Comparison of ENCODE assay signal across 10 cellular contexts in genomic region chr7:2517678-2518077, GRCh38. TPM values are rescaled to one million over a fixed set of nuclear protein-coding genes. Genes with fewer than 3 reads are reported as not detected.
DNase-seq lines count a peak whose midpoint lies in the region; ATAC-seq and TF ChIP-seq lines count a peak whose summit lies in the region.
"Had no signal": no experiment of that assay in that cellular context is flagged by ENCODE, and none has a peak within 500 bp of the region (broad histone marks: within the 10 kb centered on the region; RNA-seq: fewer than 3 reads in every experiment).

No MANE protein-coding gene starts in this region.

- POLR2A ChIA-PET in activated CD8-positive, alpha-beta T cell treated with anti-CD3 and anti-CD28 coated beads, Interleukin-2, amount 10 ng/mL, durations not matched to agents 7 days and 5 days (lab: Charles Lee), result interaction anchor here (0.9 kb wide), 1 partner anchor 9 kb away, joined by 3 read pairs; no protein-coding TSS in a partner anchor

- peaks cover 22% of the 10 kb centered on the region for H3K36me3 Mint-ChIP-seq in activated CD8-positive, alpha-beta T cell treated with anti-CD3 and anti-CD28 coated beads, Interleukin-2, amount 10 ng/mL, durations not matched to agents 7 days and 5 days (ENCODE audit: low read depth)

- peak overlapping the region; percentile 63 for H3K4me3 Mint-ChIP-seq in activated CD8-positive, alpha-beta T cell treated with anti-CD3 and anti-CD28 coated beads, Interleukin-2, amount 10 ng/mL, durations not matched to agents 7 days and 5 days

- ATAC-seq in heart left ventricle, result no peak
- no peak for ATAC-seq in activated CD8-positive, alpha-beta T cell treated with anti-CD3 and anti-CD28 coated beads, Interleukin-2, amount 10 ng/mL, durations not matched to agents 7 days and 5 days

- no peak for TF ChIP-seq POLR2A in heart left ventricle (IDR thresholded peaks at IDR 0.05)
- TF ChIP-seq POLR2A in vagina (IDR thresholded peaks at IDR 0.05), result no peak

- H3K4me3 ChIP-seq in left ventricle myocardium inferior, result no peak overlapping the region
- H3K4me3 ChIP-seq in heart left ventricle, result peak overlapping the region in 1 of 12 donors; percentile 7
- no peak overlapping the region for H3K4me3 ChIP-seq in vagina
- H3K4me3 ChIP-seq: Peyer's patch had no signal

- peaks cover 26% of the 10 kb centered on the region for H3K4me1 Mint-ChIP-seq in activated CD8-positive, alpha-beta T cell treated with anti-CD3 and anti-CD28 coated beads, Interleukin-2, amount 10 ng/mL, durations not matched to agents 7 days and 5 days (ENCODE audit: low read depth)

- peaks cover 44% of the 10 kb centered on the region for H3K4me1 ChIP-seq in left ventricle myocardium inferior
- H3K4me1 ChIP-seq in heart left ventricle, result peaks cover 5 to 45% (median 26%) of the 10 kb centered on the region in 12 donors
- peaks cover 55% of the 10 kb centered on the region for H3K4me1 ChIP-seq in vagina

- H3K27ac ChIP-seq in left ventricle myocardium inferior (replicated peaks) (peak overlapping the region; percentile 71), heart left ventricle (peak overlapping the region in 5 of 12 donors; percentile 49 to 86 (median 62)), vagina (peak overlapping the region; percentile 30)

- H3K27me3 ChIP-seq in left ventricle myocardium inferior (ENCODE audit: low read depth), result peaks cover 26% of the 10 kb centered on the region
- peaks cover 0 to 23% (median 0%) of the 10 kb centered on the region in 9 donors for H3K27me3 ChIP-seq in heart left ventricle
- H3K27me3 ChIP-seq in vagina, result no peaks in the 10 kb centered on the region
- H3K27me3 ChIP-seq: Peyer's patch had no signal

- 66 to 72% (median 68%) methylated on average over 9 of the region's 9 CpGs for WGBS in heart left ventricle, 4 donors

- intact Hi-C loops in left ventricle myocardium inferior (cut with micrococcal nuclease), result no loop called here
- intact Hi-C loops in heart left ventricle (cut with DNase I), result loop anchor here in 2 of 10 donors (5.0 kb wide), 2 partner anchors 35 kb away; no protein-coding TSS in a partner anchor
- intact Hi-C loops in vagina (cut with DNase I), result no loop called here

- DNase-seq in left ventricle myocardium inferior (no peak), heart left ventricle (no peak), iris pigment epithelial cell (ENCODE audit: low read depth) (peak; percentile 49), vagina (ENCODE audit: extremely low spot score in 2 of 2) (no peak), NCI-H774 (lab: John Stamatoyannopoulos, UW) (no peak), NCI-H2171 (lab: John Stamatoyannopoulos, UW) (no peak), NCI-H1930 (lab: John Stamatoyannopoulos, UW) (no peak)
- no peak for DNase-seq in activated CD8-positive, alpha-beta T cell treated with anti-CD3 and anti-CD28 coated beads, Interleukin-2, amount 10 ng/mL, durations not matched to agents 7 days and 5 days

- H3K27ac Mint-ChIP-seq in activated CD8-positive, alpha-beta T cell treated with anti-CD3 and anti-CD28 coated beads, Interleukin-2, amount 10 ng/mL, durations not matched to agents 7 days and 5 days, result peak overlapping the region; percentile 26

- H3K27me3 Mint-ChIP-seq in activated CD8-positive, alpha-beta T cell treated with anti-CD3 and anti-CD28 coated beads, Interleukin-2, amount 10 ng/mL, durations not matched to agents 7 days and 5 days (ENCODE audit: low read depth), result no peaks in the 10 kb centered on the region

- H3K9me3 Mint-ChIP-seq in activated CD8-positive, alpha-beta T cell treated with anti-CD3 and anti-CD28 coated beads, Interleukin-2, amount 10 ng/mL, durations not matched to agents 7 days and 5 days (ENCODE audit: insufficient read depth), result no peaks in the 10 kb centered on the region

- CTCF ChIA-PET in activated CD8-positive, alpha-beta T cell treated with anti-CD3 and anti-CD28 coated beads, Interleukin-2, amount 10 ng/mL, durations not matched to agents 7 days and 5 days (lab: Charles Lee), result no interaction called here

- TF ChIP-seq CTCF in left ventricle myocardium inferior (IDR thresholded peaks at IDR 0.05; ENCODE audit: borderline replicate concordance) (no peak), heart left ventricle (IDR thresholded peaks at IDR 0.05) (no peak), vagina (IDR thresholded peaks at IDR 0.05) (no peak)

- H3K36me3 ChIP-seq in left ventricle myocardium inferior, result no peaks in the 10 kb centered on the region
- no peaks in the 10 kb centered on the region for H3K36me3 ChIP-seq in heart left ventricle
- no peaks in the 10 kb centered on the region for H3K36me3 ChIP-seq in vagina
- H3K36me3 ChIP-seq: Peyer's patch had no signal

- H3K9me3 ChIP-seq in left ventricle myocardium inferior (replicated peaks) (no peaks in the 10 kb centered on the region), heart left ventricle (no peaks in the 10 kb centered on the region), vagina (no peaks in the 10 kb centered on the region)
- H3K9me3 ChIP-seq: Peyer's patch had no signal

RNA-seq across cellular contexts. Expression of gene LFNG, which starts 1.9 kb away (rescaled TPM):
- total RNA-seq in left ventricle myocardium inferior (5.2 TPM), heart left ventricle (10 to 100 TPM in 3 of 9 donors, 1 to 10 TPM in 6; 3.1 to 22.8 (median 7.7) TPM), vagina (36.8 TPM)
- 1 to 10 TPM; 5.4 to 5.7 TPM for polyA plus RNA-seq in heart left ventricle
- total RNA-seq in activated CD8-positive, alpha-beta T cell treated with anti-CD3 and anti-CD28 coated beads, Interleukin-2, amount 10 ng/mL, durations not matched to agents 7 days and 5 days, result 100 to 1,000 TPM; 134 to 136 TPM

RNA-seq across cellular contexts. Expression of gene BRAT1, which starts 37.6 kb away (rescaled TPM):
- 13.7 TPM for total RNA-seq in left ventricle myocardium inferior
- total RNA-seq in heart left ventricle, result 10 to 100 TPM; 10.9 to 27.8 (median 14.9) TPM
- 10 to 100 TPM; 13.8 to 17.8 TPM for polyA plus RNA-seq in heart left ventricle
- 10 to 100 TPM; 39.4 to 40.7 TPM for total RNA-seq in activated CD8-positive, alpha-beta T cell treated with anti-CD3 and anti-CD28 coated beads, Interleukin-2, amount 10 ng/mL, durations not matched to agents 7 days and 5 days
- total RNA-seq in vagina, result 66.0 TPM

RNA-seq across cellular contexts. Expression of gene IQCE, which starts 41.1 kb away (rescaled TPM):
- 11.5 TPM for total RNA-seq in left ventricle myocardium inferior
- 10 to 100 TPM in 5 of 9 donors, 1 to 10 TPM in 4; 8.0 to 14.1 (median 10.3) TPM for total RNA-seq in heart left ventricle
- 10 to 100 TPM in 1 of 2 donors, 1 to 10 TPM in 1; 5.0 to 10.8 TPM for polyA plus RNA-seq in heart left ventricle
- 10 to 100 TPM; 11.6 to 12.4 TPM for total RNA-seq in activated CD8-positive, alpha-beta T cell treated with anti-CD3 and anti-CD28 coated beads, Interleukin-2, amount 10 ng/mL, durations not matched to agents 7 days and 5 days
- total RNA-seq in vagina, result 5.2 TPM

RNA-seq across cellular contexts. Expression of gene GRIFIN, which starts 41.5 kb away (rescaled TPM):
- total RNA-seq in left ventricle myocardium inferior (not detected), heart left ventricle (not detected), vagina (not detected)
- polyA plus RNA-seq in heart left ventricle, result not detected
- not detected for total RNA-seq in activated CD8-positive, alpha-beta T cell treated with anti-CD3 and anti-CD28 coated beads, Interleukin-2, amount 10 ng/mL, durations not matched to agents 7 days and 5 days
- total RNA-seq: Peyer's patch, urinary bladder had no signal
- polyA plus RNA-seq: urinary bladder had no signal
